ENCODE assay signal across 1 cellular context in genomic region chr9:136229096-136230065, GRCh38.
TF ChIP-seq lines count a peak whose summit lies in the region.

No MANE protein-coding gene starts in this region.

TF ChIP-seq in H1, 55 proteins besides CTCF, POLR2A, EP300 and RAD21:
- TF ChIP-seq ASH2L (IDR thresholded peaks at IDR 0.05; ENCODE audit: low read length): no peak
- no peak for TF ChIP-seq RXRA (IDR thresholded peaks at IDR 0.05; ENCODE audit: insufficient read depth, low read depth, low read length)
- no peak for TF ChIP-seq CBX8 (IDR thresholded peaks at IDR 0.05; ENCODE audit: borderline replicate concordance, low read depth, low read length)
- TF ChIP-seq SP1 (IDR thresholded peaks at IDR 0.05; ENCODE audit: low read depth, low read length): no peak
- no peak for TF ChIP-seq TBP (IDR thresholded peaks at IDR 0.05; ENCODE audit: low read depth, low read length)
- TF ChIP-seq, protein P1, sequence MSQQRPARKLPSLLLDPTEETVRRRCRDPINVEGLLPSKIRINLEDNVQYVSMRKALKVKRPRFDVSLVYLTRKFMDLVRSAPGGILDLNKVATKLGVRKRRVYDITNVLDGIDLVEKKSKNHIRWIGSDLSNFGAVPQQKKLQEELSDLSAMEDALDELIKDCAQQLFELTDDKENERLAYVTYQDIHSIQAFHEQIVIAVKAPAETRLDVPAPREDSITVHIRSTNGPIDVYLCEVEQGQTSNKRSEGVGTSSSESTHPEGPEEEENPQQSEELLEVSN (IDR thresholded peaks at IDR 0.05): no peak
- TF ChIP-seq NRF1 (IDR thresholded peaks at IDR 0.05; ENCODE audit: low read depth, low read length): no peak
- TF ChIP-seq KDM4A (IDR thresholded peaks at IDR 0.05; ENCODE audit: low read depth, low read length, severe bottlenecking): no peak
- no peak for TF ChIP-seq KDM1A (IDR thresholded peaks at IDR 0.05; ENCODE audit: borderline replicate concordance, low read length)
- TF ChIP-seq USF2 (IDR thresholded peaks at IDR 0.05; ENCODE audit: low read length): no peak
- no peak for TF ChIP-seq CHD1 (IDR thresholded peaks at IDR 0.05; ENCODE audit: low read depth, low read length)
- TF ChIP-seq ZNF274 (IDR thresholded peaks at IDR 0.05; ENCODE audit: borderline replicate concordance, extremely low read depth, low read length): no peak
- TF ChIP-seq CEBPB (IDR thresholded peaks at IDR 0.05; ENCODE audit: low read depth, low read length): no peak
- no peak for TF ChIP-seq SRF (IDR thresholded peaks at IDR 0.05; ENCODE audit: low read depth, low read length)
- TF ChIP-seq, protein P2, sequence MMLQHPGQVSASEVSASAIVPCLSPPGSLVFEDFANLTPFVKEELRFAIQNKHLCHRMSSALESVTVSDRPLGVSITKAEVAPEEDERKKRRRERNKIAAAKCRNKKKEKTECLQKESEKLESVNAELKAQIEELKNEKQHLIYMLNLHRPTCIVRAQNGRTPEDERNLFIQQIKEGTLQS (IDR thresholded peaks at IDR 0.05; ENCODE audit: insufficient read depth, low read depth, low read length): no peak
